Comparison of ENCODE assay signal across 8 cellular contexts in the genomic region with DNA sequence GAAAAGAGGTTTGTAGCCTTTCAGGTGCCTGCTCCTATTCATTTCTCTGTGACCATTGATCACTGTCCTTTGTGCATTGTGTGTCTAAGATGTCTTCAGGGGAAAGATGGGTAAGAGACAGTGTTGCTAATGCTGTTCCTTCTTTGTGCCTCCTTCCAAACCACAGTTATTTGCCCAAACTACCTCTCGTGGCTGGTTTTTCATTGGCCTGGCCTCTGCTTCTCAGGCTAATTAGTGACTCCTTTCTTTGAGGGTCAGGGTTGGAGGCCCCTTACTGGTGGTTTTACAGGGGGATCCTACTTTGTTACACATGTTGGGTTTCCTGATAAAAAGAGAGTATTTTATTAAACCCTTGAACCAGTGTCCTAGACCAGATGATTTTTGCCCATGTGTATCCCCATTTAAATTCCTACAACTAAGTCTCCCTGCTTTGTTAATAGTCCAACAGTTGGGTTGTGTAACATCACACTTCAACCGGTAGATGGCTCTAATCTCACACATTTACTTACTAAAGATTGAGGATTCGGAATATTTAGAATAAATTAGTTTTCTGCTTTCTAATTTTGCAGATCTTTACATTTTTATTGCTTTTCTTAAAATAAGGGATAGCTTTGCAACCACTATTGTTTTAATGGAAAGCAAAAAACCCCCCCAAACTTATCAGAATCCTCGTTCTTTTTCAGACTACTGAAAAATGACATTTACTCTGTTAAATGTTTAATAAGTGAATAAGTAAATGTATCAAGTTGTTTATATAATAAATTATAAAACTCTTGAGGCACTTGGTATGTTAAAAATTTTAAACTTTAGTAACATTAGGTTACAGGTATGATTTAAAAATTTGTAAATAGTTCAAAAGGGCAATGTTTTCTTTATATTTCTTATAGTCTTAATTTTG. TPM values are rescaled to one million over a fixed set of nuclear protein-coding genes. Genes with fewer than 3 reads are reported as not detected.
DNase-seq lines count a peak whose midpoint lies in the region; TF ChIP-seq lines count a peak whose summit lies in the region.

No MANE protein-coding gene starts in this region.

- in situ Hi-C loops in SK-MEL-5 (cut with HindIII; ENCODE audit: low pct_unique_long_range_greater_than_20kb, low sequenced_read_pairs), result no loop called here

- no peaks in the 10 kb centered on the region for H3K9me3 Mint-ChIP-seq in endodermal cell

- no peaks in the 10 kb centered on the region for H3K27me3 ChIP-seq in HUES64 (ENCODE audit: insufficient read depth, low read length)
- no peaks in the 10 kb centered on the region for H3K27me3 ChIP-seq in endodermal cell (ENCODE audit: control insufficient read depth, insufficient read depth, low read length, poor library complexity, severe bottlenecking)

- DNase-seq in NCI-H1436 (lab: John Stamatoyannopoulos, UW), result peak; percentile 16
- no peak for DNase-seq in NCI-H1436 treated with DMSO at 0.1 percent for 48 hours (lab: John Stamatoyannopoulos, UW)
- peak; percentile 59 for DNase-seq in SK-MEL-5 (ENCODE audit: low read depth, low spot score)
- DNase-seq in endodermal cell, result peak; percentile 60
- peak; percentile 52 for DNase-seq in myocyte (ENCODE audit: low read depth)
- DNase-seq in stimulated activated CD4-positive, alpha-beta T cell treated with anti-CD3 and anti-CD28 coated beads, Interleukin-4, amount 100 ng/mL, for 1 hour, result no peak
- DNase-seq in NK-92 treated with Interleukin-12 subunit alpha and Interleukin-12 subunit beta, amount 100 ng/mL, for 24 hours (lab: John Stamatoyannopoulos, UW), result no peak

- H3K4me3 Mint-ChIP-seq in endodermal cell, result peak overlapping the region; percentile 88

- H3K4me1 ChIP-seq in HUES64 (ENCODE audit: insufficient read depth, low read length) (peaks cover 26% of the 10 kb centered on the region), endodermal cell (ENCODE audit: control insufficient read depth, insufficient read depth, low read length) (peaks cover 3% of the 10 kb centered on the region)

- H3K9ac ChIP-seq in HUES64 (ENCODE audit: low read depth, low read length) (peak overlapping the region; percentile 59; the same call in 1 of the 2 replicates), endodermal cell (ENCODE audit: extremely low read depth, low read length, poor library complexity, severe bottlenecking) (no peak overlapping the region)

- H3K9me3 ChIP-seq in HUES64 (ENCODE audit: insufficient read depth, low read depth, low read length), result no peaks in the 10 kb centered on the region
- H3K9me3 ChIP-seq in endodermal cell (ENCODE audit: control insufficient read depth, low read length), result no peaks in the 10 kb centered on the region

- no peaks in the 10 kb centered on the region for H3K36me3 Mint-ChIP-seq in endodermal cell (ENCODE audit: low read depth)

- WGBS in HUES64, result 0% methylated on average over 1 of the region's 4 CpGs
- WGBS in endodermal cell (ENCODE audit: insufficient coverage in 1 of 2, insufficient read length in 1 of 2), 2 experiments, result 0 to 9% methylated on average over 1 of the region's 4 CpGs

- H3K4me1 Mint-ChIP-seq in endodermal cell, result peaks cover 36% of the 10 kb centered on the region

- H3K4me3 ChIP-seq in HUES64 (ENCODE audit: low read length) (peak overlapping the region; percentile 87), endodermal cell (ENCODE audit: low read length) (peak overlapping the region; percentile 96)

- H3K27ac ChIP-seq in HUES64 (ENCODE audit: low read depth, low read length) (no peak overlapping the region), endodermal cell (ENCODE audit: low read depth, low read length) (no peak overlapping the region)

- TF ChIP-seq CTCF in endodermal cell (conservative IDR thresholded peaks at IDR 0.05), result peak; percentile 84

- peak overlapping the region; percentile 74 for H3K27ac Mint-ChIP-seq in endodermal cell

- no peaks in the 10 kb centered on the region for H3K27me3 Mint-ChIP-seq in endodermal cell (ENCODE audit: insufficient read depth)

- H3K36me3 ChIP-seq in HUES64 (ENCODE audit: insufficient read depth, low read length), result peaks cover 35% of the 10 kb centered on the region
- peaks cover 10% of the 10 kb centered on the region for H3K36me3 ChIP-seq in endodermal cell (ENCODE audit: control insufficient read depth, insufficient read depth, low read length)

RNA-seq across cellular contexts. Expression of a gene that starts 2.4 kb away (rescaled TPM):
- 14.8 TPM for polyA plus RNA-seq in HUES64 (2013, experiment 1 of 2)
- 14.2 TPM for polyA plus RNA-seq in HUES64 (2013, experiment 2 of 2)
- 11.4 and 12.3 TPM in 2 replicates for total RNA-seq in SK-MEL-5 (2014; rRNA removed; shearing (Covaris generic))
- polyA plus RNA-seq in SK-MEL-5 (2015; cell fraction: cytosol; rRNA removed), result 15.8 and 21.1 TPM in 2 replicates
- polyA plus RNA-seq in SK-MEL-5 (2015; cell fraction: nucleus; rRNA removed), result 17.0 and 21.6 TPM in 2 replicates
- 10 to 100 TPM; 10.4 to 13.4 TPM for total RNA-seq in endodermal cell
- polyA plus RNA-seq in endodermal cell (2013, experiment 1 of 2), result 9.9 TPM
- 7.7 TPM for polyA plus RNA-seq in endodermal cell (2013, experiment 2 of 2)
- total RNA-seq in myocyte, result 5.8 and 6.0 TPM in 2 replicates
- 2.9 TPM for polyA plus RNA-seq in myocyte (2012)

RNA-seq across cellular contexts. Expression of a gene that starts 32.2 kb away (rescaled TPM):
- polyA plus RNA-seq in HUES64 (2013, experiment 1 of 2), result 3.3 TPM
- polyA plus RNA-seq in HUES64 (2013, experiment 2 of 2), result 6.5 TPM
- total RNA-seq in SK-MEL-5 (2014; rRNA removed; shearing (Covaris generic)), result 2.2 and 5.0 TPM in 2 replicates
- 0.44 and 0.65 TPM in 2 replicates for polyA plus RNA-seq in SK-MEL-5 (2015; cell fraction: cytosol; rRNA removed)
- polyA plus RNA-seq in SK-MEL-5 (2015; cell fraction: nucleus; rRNA removed), result 1.9 and 3.1 TPM in 2 replicates
- total RNA-seq in endodermal cell, result under 1 TPM; 0.55 TPM
- polyA plus RNA-seq in endodermal cell (2013, experiment 1 of 2), result 25.2 TPM
- 19.0 TPM for polyA plus RNA-seq in endodermal cell (2013, experiment 2 of 2)
- 6.2 and 6.8 TPM in 2 replicates for total RNA-seq in myocyte
- 4.5 TPM for polyA plus RNA-seq in myocyte (2012)

Comparison
In these comparisons a context has a peak if more than half of its experiments do, and no peak if none do; other contexts are left out.
1. DNase-seq: peak in NCI-H1436 (single experiment), SK-MEL-5 (single experiment), endodermal cell (single experiment) and myocyte (single experiment); none in NCI-H1436 treated with DMSO at 0.1 percent for 48 hours (single experiment), stimulated activated CD4-positive, alpha-beta T cell treated with anti-CD3 and anti-CD28 coated beads, Interleukin-4, amount 100 ng/mL, for 1 hour (single experiment) and NK-92 treated with Interleukin-12 subunit alpha and Interleukin-12 subunit beta, amount 100 ng/mL, for 24 hours (single experiment).